1 cellular context compared by ENCODE assay signal in genomic region chr15:84656972-84657371, GRCh38.
TF ChIP-seq lines count a peak whose summit lies in the region.

No MANE protein-coding gene starts in this region.

TF ChIP-seq in HCT116, 20 proteins besides CTCF, POLR2A, EP300 and RAD21 (continued from another document):
- TF ChIP-seq ZNF274 (IDR thresholded peaks at IDR 0.05; ENCODE audit: low read depth, low read length): no peak
- no peak for TF ChIP-seq YY1 (IDR thresholded peaks at IDR 0.05; ENCODE audit: extremely low read depth, insufficient replicate concordance, low read depth, low read length)
- TF ChIP-seq EGR1 (IDR thresholded peaks at IDR 0.05; ENCODE audit: low read depth): no peak
- TF ChIP-seq JUND (IDR thresholded peaks at IDR 0.05): no peak
- TF ChIP-seq ZBTB33 (IDR thresholded peaks at IDR 0.05; ENCODE audit: extremely low read depth, insufficient replicate concordance, low read length): no peak
- TF ChIP-seq EZH2phosphoT487 (IDR thresholded peaks at IDR 0.05; ENCODE audit: borderline replicate concordance): no peak
- no peak for TF ChIP-seq TCF7L2 (IDR thresholded peaks at IDR 0.05; ENCODE audit: borderline replicate concordance, extremely low read depth, insufficient read depth, insufficient read length)
- no peak for TF ChIP-seq MAX (IDR thresholded peaks at IDR 0.05)
- no peak for TF ChIP-seq CEBPB (IDR thresholded peaks at IDR 0.05; ENCODE audit: low read depth)
- TF ChIP-seq ELF1 (IDR thresholded peaks at IDR 0.05; ENCODE audit: borderline replicate concordance, low read depth): no peak
- TF ChIP-seq REST (IDR thresholded peaks at IDR 0.05; ENCODE audit: low read depth): no peak
- TF ChIP-seq ATF3 (IDR thresholded peaks at IDR 0.05): no peak
- no peak for TF ChIP-seq FOSL1 (IDR thresholded peaks at IDR 0.05; ENCODE audit: low read depth)
- no peak for TF ChIP-seq EZH2 (IDR thresholded peaks at IDR 0.05)
TF ChIP-seq in HCT116: peak in this region for 0.
